ENCODE assay signal across 2 cellular contexts in the genomic region with DNA sequence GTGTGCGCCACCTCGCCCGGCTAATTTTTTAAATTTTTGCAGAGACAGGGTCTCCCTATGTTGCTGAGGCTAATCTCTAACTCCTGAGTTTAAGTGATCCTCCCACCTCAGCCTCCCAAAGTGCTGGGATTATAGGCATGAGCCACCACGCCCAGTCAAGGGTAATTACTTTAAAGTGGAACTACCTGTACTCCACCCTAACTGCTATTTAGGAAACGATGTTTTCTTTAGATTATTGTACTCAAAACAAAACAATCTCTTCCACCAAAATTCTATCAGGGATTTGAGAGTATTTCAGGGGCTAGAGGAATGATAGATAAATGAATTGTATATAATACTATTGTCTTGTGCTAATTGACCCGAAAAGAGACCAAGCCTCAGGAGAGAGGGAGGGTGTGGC.
TF ChIP-seq lines count a peak whose summit lies in the region.

No MANE protein-coding gene starts in this region.

TF ChIP-seq in HEK293, 187 proteins besides CTCF, POLR2A, EP300 and RAD21:
- no peak for TF ChIP-seq ZNF2 (tag by site-specific recombination; IDR thresholded peaks at IDR 0.05)
- TF ChIP-seq KLF17 (tag by site-specific recombination; IDR thresholded peaks at IDR 0.05): peak; percentile 28; the same call in 1 of the 2 replicates
- no peak for TF ChIP-seq SCRT2 (tag by site-specific recombination; IDR thresholded peaks at IDR 0.05)
- no peak for TF ChIP-seq ZNF354C (tag by site-specific recombination; IDR thresholded peaks at IDR 0.05; ENCODE audit: borderline replicate concordance, low read depth)
- no peak for TF ChIP-seq ZNF311 (tag by site-specific recombination; IDR thresholded peaks at IDR 0.05; ENCODE audit: borderline replicate concordance)
- no peak for TF ChIP-seq ZNF596 (tag by site-specific recombination; IDR thresholded peaks at IDR 0.05)
- peak; percentile 42 for TF ChIP-seq WT1 (tag by site-specific recombination; IDR thresholded peaks at IDR 0.05)
- no peak for TF ChIP-seq SETDB1 (IDR thresholded peaks at IDR 0.05; ENCODE audit: insufficient read length, low read length)
- no peak for TF ChIP-seq ZNF548 (tag by site-specific recombination; IDR thresholded peaks at IDR 0.05)
- TF ChIP-seq ZNF404 (tag by site-specific recombination; IDR thresholded peaks at IDR 0.05): no peak
- TF ChIP-seq ZSCAN4 (tag by site-specific recombination; IDR thresholded peaks at IDR 0.05): no peak
- peak; percentile 94 for TF ChIP-seq KLF1 (tag by site-specific recombination; IDR thresholded peaks at IDR 0.05)
- TF ChIP-seq, protein P1, sequence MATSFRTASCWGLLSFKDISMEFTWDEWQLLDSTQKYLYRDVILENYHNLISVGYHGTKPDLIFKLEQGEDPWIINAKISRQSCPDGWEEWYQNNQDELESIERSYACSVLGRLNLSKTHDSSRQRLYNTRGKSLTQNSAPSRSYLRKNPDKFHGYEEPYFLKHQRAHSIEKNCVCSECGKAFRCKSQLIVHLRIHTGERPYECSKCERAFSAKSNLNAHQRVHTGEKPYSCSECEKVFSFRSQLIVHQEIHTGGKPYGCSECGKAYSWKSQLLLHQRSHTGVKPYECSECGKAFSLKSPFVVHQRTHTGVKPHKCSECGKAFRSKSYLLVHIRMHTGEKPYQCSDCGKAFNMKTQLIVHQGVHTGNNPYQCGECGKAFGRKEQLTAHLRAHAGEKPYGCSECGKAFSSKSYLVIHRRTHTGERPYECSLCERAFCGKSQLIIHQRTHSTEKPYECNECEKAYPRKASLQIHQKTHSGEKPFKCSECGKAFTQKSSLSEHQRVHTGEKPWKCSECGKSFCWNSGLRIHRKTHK (tag by site-specific recombination; IDR thresholded peaks at IDR 0.05): no peak
- no peak for TF ChIP-seq ZNF140 (tag by site-specific recombination; IDR thresholded peaks at IDR 0.05)
- TF ChIP-seq, protein P2, sequence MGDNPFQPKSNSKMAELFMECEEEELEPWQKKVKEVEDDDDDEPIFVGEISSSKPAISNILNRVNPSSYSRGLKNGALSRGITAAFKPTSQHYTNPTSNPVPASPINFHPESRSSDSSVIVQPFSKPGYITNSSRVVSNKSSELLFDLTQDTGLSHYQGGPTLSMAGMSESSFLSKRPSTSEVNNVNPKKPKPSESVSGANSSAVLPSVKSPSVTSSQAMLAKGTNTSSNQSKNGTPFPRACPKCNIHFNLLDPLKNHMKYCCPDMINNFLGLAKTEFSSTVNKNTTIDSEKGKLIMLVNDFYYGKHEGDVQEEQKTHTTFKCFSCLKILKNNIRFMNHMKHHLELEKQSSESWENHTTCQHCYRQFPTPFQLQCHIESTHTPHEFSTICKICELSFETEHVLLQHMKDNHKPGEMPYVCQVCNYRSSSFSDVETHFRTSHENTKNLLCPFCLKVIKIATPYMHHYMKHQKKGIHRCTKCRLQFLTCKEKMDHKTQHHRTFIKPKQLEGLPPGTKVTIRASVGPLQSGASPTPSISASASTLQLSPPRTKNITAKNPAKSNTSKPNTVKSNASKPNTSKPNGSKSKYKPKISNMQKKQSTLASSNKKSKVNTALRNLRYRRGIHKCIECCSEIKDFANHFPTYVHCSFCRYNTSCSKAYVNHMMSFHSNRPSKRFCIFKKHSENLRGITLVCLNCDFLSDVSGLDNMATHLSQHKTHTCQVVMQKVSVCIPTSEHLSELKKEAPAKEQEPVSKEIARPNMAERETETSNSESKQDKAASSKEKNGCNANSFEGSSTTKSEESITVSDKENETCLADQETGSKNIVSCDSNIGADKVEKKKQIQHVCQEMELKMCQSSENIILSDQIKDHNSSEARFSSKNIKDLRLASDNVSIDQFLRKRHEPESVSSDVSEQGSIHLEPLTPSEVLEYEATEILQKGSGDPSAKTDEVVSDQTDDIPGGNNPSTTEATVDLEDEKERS (tag by site-specific recombination; IDR thresholded peaks at IDR 0.05): no peak
- no peak for TF ChIP-seq ZNF157 (tag by site-specific recombination; IDR thresholded peaks at IDR 0.05)
- no peak for TF ChIP-seq ZNF768 (tag by site-specific recombination; IDR thresholded peaks at IDR 0.05)
- no peak for TF ChIP-seq ZNF580 (tag by site-specific recombination; IDR thresholded peaks at IDR 0.05)
- no peak for TF ChIP-seq ZBTB1 (tag by site-specific recombination; IDR thresholded peaks at IDR 0.05)
- TF ChIP-seq, protein P3, sequence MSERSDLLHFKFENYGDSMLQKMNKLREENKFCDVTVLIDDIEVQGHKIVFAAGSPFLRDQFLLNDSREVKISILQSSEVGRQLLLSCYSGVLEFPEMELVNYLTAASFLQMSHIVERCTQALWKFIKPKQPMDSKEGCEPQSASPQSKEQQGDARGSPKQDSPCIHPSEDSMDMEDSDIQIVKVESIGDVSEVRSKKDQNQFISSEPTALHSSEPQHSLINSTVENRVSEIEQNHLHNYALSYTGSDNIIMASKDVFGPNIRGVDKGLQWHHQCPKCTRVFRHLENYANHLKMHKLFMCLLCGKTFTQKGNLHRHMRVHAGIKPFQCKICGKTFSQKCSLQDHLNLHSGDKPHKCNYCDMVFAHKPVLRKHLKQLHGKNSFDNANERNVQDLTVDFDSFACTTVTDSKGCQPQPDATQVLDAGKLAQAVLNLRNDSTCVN (tag by site-specific recombination; optimal IDR thresholded peaks at IDR 0.05): no peak
TF ChIP-seq in HEK293: peak in this region for 3.

TF ChIP-seq in K562, 482 proteins besides CTCF, POLR2A, EP300 and RAD21:
- no peak for TF ChIP-seq ZNF76 (CRISPR knock-in tag; IDR thresholded peaks at IDR 0.05; ENCODE audit: borderline replicate concordance)
- no peak for TF ChIP-seq AFF4 (CRISPR knock-in tag; IDR thresholded peaks at IDR 0.05)
- no peak for TF ChIP-seq IRF1 (CRISPR knock-in tag; IDR thresholded peaks at IDR 0.05; ENCODE audit: borderline replicate concordance)
- TF ChIP-seq ZFP30 (CRISPR knock-in tag; IDR thresholded peaks at IDR 0.05; ENCODE audit: borderline replicate concordance): no peak
- TF ChIP-seq BACH1 (tag; IDR thresholded peaks at IDR 0.05): no peak
- TF ChIP-seq GABPB1 (CRISPR knock-in tag; IDR thresholded peaks at IDR 0.05): no peak
- no peak for TF ChIP-seq ZNF124 (CRISPR knock-in tag; IDR thresholded peaks at IDR 0.05)
- TF ChIP-seq BMI1 (IDR thresholded peaks at IDR 0.05; ENCODE audit: low read length): no peak
- TF ChIP-seq SMARCA5 (IDR thresholded peaks at IDR 0.05): no peak
- TF ChIP-seq ZNF589 (CRISPR knock-in tag; IDR thresholded peaks at IDR 0.05; ENCODE audit: low read depth): no peak
- TF ChIP-seq, protein P4, sequence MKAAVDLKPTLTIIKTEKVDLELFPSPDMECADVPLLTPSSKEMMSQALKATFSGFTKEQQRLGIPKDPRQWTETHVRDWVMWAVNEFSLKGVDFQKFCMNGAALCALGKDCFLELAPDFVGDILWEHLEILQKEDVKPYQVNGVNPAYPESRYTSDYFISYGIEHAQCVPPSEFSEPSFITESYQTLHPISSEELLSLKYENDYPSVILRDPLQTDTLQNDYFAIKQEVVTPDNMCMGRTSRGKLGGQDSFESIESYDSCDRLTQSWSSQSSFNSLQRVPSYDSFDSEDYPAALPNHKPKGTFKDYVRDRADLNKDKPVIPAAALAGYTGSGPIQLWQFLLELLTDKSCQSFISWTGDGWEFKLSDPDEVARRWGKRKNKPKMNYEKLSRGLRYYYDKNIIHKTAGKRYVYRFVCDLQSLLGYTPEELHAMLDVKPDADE (conservative IDR thresholded peaks at IDR 0.05; ENCODE audit: control insufficient read depth, low read depth, low read length): no peak
- no peak for TF ChIP-seq JUND (IDR thresholded peaks at IDR 0.05; ENCODE audit: borderline replicate concordance, low read depth, low read length)
- no peak for TF ChIP-seq JUND (tag; IDR thresholded peaks at IDR 0.05; ENCODE audit: borderline replicate concordance, low read depth, low read length)
- TF ChIP-seq SNRNP70 (optimal IDR thresholded peaks at IDR 0.05; ENCODE audit: low read depth, low read length): no peak
- no peak for TF ChIP-seq ETV5 (CRISPR knock-in tag; IDR thresholded peaks at IDR 0.05; ENCODE audit: low read depth)
